ENCODE assay signal across 1 cellular context in the genomic region with DNA sequence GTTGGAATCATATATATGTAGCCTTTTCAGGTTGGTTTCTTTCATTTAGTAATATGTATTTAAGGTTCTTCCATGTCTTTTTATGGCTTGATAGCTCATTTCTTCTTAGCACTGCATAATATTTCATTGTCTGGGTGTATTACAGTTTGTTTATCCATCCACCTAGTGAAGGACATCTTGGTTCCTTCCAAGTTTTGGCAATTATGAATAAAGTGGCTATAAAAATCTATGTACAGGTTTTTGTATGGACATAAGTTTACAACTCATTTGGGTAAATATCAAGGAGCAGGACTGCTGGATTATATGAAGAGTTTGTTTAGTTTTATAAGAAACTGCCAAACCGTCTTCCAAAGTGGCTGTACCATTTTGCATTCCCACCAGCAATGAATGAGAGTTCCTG.
TF ChIP-seq lines count a peak whose summit lies in the region.

No MANE protein-coding gene starts in this region.

TF ChIP-seq in K562, 482 proteins besides CTCF, POLR2A, EP300 and RAD21:
- TF ChIP-seq ZNF766 (CRISPR knock-in tag; conservative IDR thresholded peaks at IDR 0.05): 0 out of 2 replicates have a peak, but pooled peaks have one; percentile 13
- TF ChIP-seq KDM5B (IDR thresholded peaks at IDR 0.05; ENCODE audit: insufficient replicate concordance, low read depth, low read length): no peak
TF ChIP-seq in K562: peak in this region for 1.
